23 cellular contexts compared by ENCODE assay signal in genomic region chr5:126263567-126264173, GRCh38.
DNase-seq lines count a peak whose midpoint lies in the region; TF ChIP-seq lines count a peak whose summit lies in the region.
"Had no signal": no experiment of that assay in that cellular context is flagged by ENCODE, and none has a peak within 500 bp of the region (broad histone marks: within the 10 kb centered on the region; RNA-seq: fewer than 3 reads in every experiment).

No MANE protein-coding gene starts in this region.

- H3K9ac ChIP-seq in SK-N-MC (ENCODE audit: insufficient read length): no peak overlapping the region

- H3K4me3 ChIP-seq in BE2C (ENCODE audit: low read depth, low read length) (peak overlapping the region; percentile 3), SK-N-MC (no peak overlapping the region), MG63 (no peak overlapping the region)
- H3K4me3 ChIP-seq: GM23338 had no signal

- no peak for TF ChIP-seq CTCF in BE2C (IDR thresholded peaks at IDR 0.05; ENCODE audit: low read depth, low read length)

- DNase-seq in BE2C (peak; percentile 69), NCI-H2227 treated with DMSO at 0.1 percent for 48 hours (lab: John Stamatoyannopoulos, UW) (peak; percentile 10), SK-N-MC (ENCODE audit: low read depth, low spot score) (peak; percentile 2), left kidney (ENCODE audit: low read depth, low spot score) (peak; percentile 3), MG63 (no peak), KBM-7 (no peak), HUDEP-2 (lab: John Stamatoyannopoulos, UW; ENCODE audit: unreplicated experiment in 76 of 76) (no peak)
- DNase-seq in stimulated activated CD4-positive, alpha-beta T cell treated with anti-CD3 and anti-CD28 coated beads, Interleukin-4, amount 100 ng/mL, for 4 hours: no peak
- DNase-seq: Caco-2; CD8-positive, alpha-beta T cell; DND-41; H9; KG1; MM.1S; NCI-H2029; NCI-H510A; NCI-H748 treated with DMSO at 0.1 percent for 48 hours; NK-92 treated with Interleukin-12 subunit alpha and Interleukin-12 subunit beta, amount 100 ng/mL, for 24 hours; PC-3; SHP77; SW 1271 had no signal

- in situ Hi-C loops in KBM-7 (cut with MboI; ENCODE audit: low pct_unique_long_range_greater_than_20kb, low sequenced_read_pairs): no loop called here

- H3K9me3 ChIP-seq in BE2C (no peaks in the 10 kb centered on the region), SK-N-MC (ENCODE audit: low read depth, low read length) (no peaks in the 10 kb centered on the region), MG63 (peaks cover 10% of the 10 kb centered on the region)

- H3K36me3 ChIP-seq in BE2C (no peaks in the 10 kb centered on the region), SK-N-MC (ENCODE audit: insufficient read depth, low read length) (no peaks in the 10 kb centered on the region), MG63 (no peaks in the 10 kb centered on the region)

- no peaks in the 10 kb centered on the region for H3K27me3 ChIP-seq in BE2C
- H3K27me3 ChIP-seq in MG63: peaks cover 6% of the 10 kb centered on the region

- H3K27ac ChIP-seq in SK-N-MC: no peak overlapping the region
- H3K27ac ChIP-seq: C4-2B had no signal

- H3K4me1 ChIP-seq in BE2C: peaks cover 3% of the 10 kb centered on the region
- H3K4me1 ChIP-seq: Caco-2 had no signal

Comparison
In these comparisons a context has a peak if more than half of its experiments do, and no peak if none do; other contexts are left out.
1. DNase-seq: peak in BE2C (single experiment), NCI-H2227 treated with DMSO at 0.1 percent for 48 hours (single experiment), SK-N-MC (single experiment) and left kidney (single experiment); none in MG63 (single experiment), KBM-7 (single experiment), HUDEP-2 (0 of 76) and stimulated activated CD4-positive, alpha-beta T cell treated with anti-CD3 and anti-CD28 coated beads, Interleukin-4, amount 100 ng/mL, for 4 hours (0 of 2).